8 cellular contexts compared by ENCODE assay signal in the genomic region with DNA sequence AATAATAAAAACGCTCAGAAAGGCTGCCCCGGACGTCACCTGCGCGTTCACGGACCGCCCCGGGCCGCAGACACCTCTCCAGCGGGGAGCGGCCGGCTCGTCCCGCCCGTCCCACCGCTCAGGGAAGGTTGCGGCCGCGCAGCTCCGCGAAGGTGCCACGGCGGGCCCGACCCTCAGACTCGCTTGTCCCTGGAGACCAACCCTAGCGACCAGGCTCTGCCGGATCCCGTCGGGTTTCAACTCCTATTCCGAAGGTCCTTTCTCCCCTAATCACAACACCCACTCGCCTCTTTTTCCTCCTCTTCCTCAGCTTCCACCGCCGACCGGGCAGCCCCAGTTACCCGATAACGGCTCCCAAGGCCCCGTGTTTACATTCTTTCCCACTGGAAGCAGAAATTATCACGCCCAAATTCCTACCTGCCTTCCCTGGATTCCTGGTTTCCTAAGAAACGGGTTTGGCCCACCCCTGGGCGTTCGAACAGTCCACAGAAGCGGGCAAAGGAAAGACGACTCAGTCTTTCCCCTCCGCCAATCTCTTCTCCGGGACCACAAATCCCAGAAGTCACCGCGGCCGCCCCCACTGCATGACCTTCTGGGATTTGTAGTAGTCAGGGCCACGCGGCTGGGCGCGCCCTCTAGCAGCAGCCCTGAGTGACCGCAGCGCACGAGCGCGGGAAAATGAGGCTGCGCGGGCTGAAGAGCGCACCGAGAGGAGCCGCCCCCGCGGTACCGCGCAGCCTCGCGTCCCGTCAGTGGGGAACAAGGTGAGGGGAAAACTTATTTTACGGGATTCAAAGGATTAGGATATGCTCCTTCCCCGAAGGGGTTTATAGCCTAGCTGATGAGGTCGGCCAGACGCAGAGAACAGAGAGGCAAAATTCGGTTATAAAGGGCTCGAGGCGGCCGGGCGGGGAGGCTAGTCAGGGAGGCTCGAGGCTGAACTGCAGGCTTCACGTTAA. TPM values are rescaled to one million over a fixed set of nuclear protein-coding genes. Genes with fewer than 3 reads are reported as not detected.
DNase-seq lines count a peak whose midpoint lies in the region; ATAC-seq, FAIRE-seq and TF ChIP-seq lines count a peak whose summit lies in the region.

A gene with protein sequence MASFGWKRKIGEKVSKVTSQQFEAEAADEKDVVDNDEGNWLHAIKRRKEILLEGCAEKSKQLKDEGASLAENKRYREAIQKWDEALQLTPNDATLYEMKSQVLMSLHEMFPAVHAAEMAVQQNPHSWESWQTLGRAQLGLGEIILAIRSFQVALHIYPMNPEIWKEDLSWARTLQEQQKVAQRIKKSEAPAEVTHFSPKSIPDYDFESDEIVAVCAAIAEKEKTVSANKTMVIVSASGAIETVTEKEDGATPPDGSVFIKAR (minus strand): TSS at position 555 of the 959 bp plus-strand sequence. CDS start 8,943 bp downstream, outside the sequence.

- H3K4me3 ChIP-seq in AG04450 (ENCODE audit: low read depth, low read length) (peak within 1 kb of the TSS; percentile 85), bronchial epithelial cell (ENCODE audit: low read depth, low read length) (peak within 1 kb of the TSS; percentile 75), small intestine (ENCODE audit: low read depth in 1 of 2, low read length in 2 of 2) (peak within 1 kb of the TSS; percentile 84 to 96)

- peak; percentile 72 for ATAC-seq in GM18870 (IDR thresholded peaks at IDR 0.05; ENCODE audit: unreplicated experiment)
- ATAC-seq in HG03135 (IDR thresholded peaks at IDR 0.05; ENCODE audit: unreplicated experiment), result peak; percentile 91

- no peaks in the 10 kb centered on the region for H3K27me3 ChIP-seq in AG04450 (ENCODE audit: control insufficient read depth, insufficient read depth, low read length)
- no peaks in the 10 kb centered on the region for H3K27me3 ChIP-seq in bronchial epithelial cell (ENCODE audit: control insufficient read depth, insufficient read depth, low read length)
- H3K27me3 ChIP-seq in small intestine (ENCODE audit: control insufficient read depth in 2 of 2, insufficient read depth in 2 of 2, low read length in 2 of 2), result no peaks in the 10 kb centered on the region

- CTCF ChIA-PET in AG04450 (lab: Charles Lee), result interaction anchor here (0.9 to 1.1 kb wide), 2 partner anchors 9 to 19 kb away, joined by 3 to 4 read pairs; no protein-coding TSS in a partner anchor

- WGBS in small intestine, 3 donors, result 2 to 5% (median 3%) methylated on average over 78 to 80 of the region's 80 CpGs

- TF ChIP-seq CTCF in AG04450 (IDR thresholded peaks at IDR 0.05; ENCODE audit: low read depth, low read length), result peak; percentile 62
- peak; percentile 85 for TF ChIP-seq CTCF in VCaP (conservative IDR thresholded peaks at IDR 0.05)
- TF ChIP-seq CTCF in bronchial epithelial cell (IDR thresholded peaks at IDR 0.05; ENCODE audit: insufficient read depth, low read length, severe bottlenecking), result peak; percentile 80

- no peaks in the 10 kb centered on the region; the same call in 1 of the 2 replicates for H3K9me3 ChIP-seq in AG04450 (ENCODE audit: control insufficient read depth, insufficient read depth, low read length)
- no peaks in the 10 kb centered on the region for H3K9me3 ChIP-seq in small intestine (ENCODE audit: control insufficient read depth, low read depth)

- H3K27ac ChIP-seq in AG04450 (ENCODE audit: low read depth, low read length), result peak within 1 kb of the TSS; percentile 69
- peak within 1 kb of the TSS; percentile 89 for H3K27ac ChIP-seq in VCaP
- peak within 1 kb of the TSS; percentile 91 to 94 for H3K27ac ChIP-seq in small intestine (ENCODE audit: low read depth in 1 of 2, low read length in 1 of 2)

- POLR2A ChIA-PET in AG04450 (lab: Yijun Ruan, JAX), result interaction anchor here (0.5 kb wide), 1 partner anchor 79 kb away, joined by 3 read pairs; the partner anchor contains the start of gene RPL37

- FAIRE-seq in bronchial epithelial cell (lab: Jason Lieb, UNC) (no peak), small intestine (lab: Jason Lieb, UNC) (no peak)

- H3K4me1 ChIP-seq in small intestine (ENCODE audit: control insufficient read depth in 2 of 2, insufficient read depth in 1 of 2, low read depth in 1 of 2, low read length in 1 of 2), result no peaks in the 10 kb centered on the region

- DNase-seq in AG04450 (ENCODE audit: low read depth, low spot score) (peak; percentile 88), NCI-H2196 (lab: John Stamatoyannopoulos, UW; ENCODE audit: unreplicated experiment) (peak; percentile 98), bronchial epithelial cell (ENCODE audit: low read depth) (peak; percentile 84), iPS-NIHi11 (ENCODE audit: low spot score) (peak; percentile 96), small intestine (peak; percentile 96)

- H3K36me3 ChIP-seq in bronchial epithelial cell (ENCODE audit: control insufficient read depth, insufficient read depth, low read length) (no peaks in the 10 kb centered on the region), small intestine (ENCODE audit: control insufficient read depth in 2 of 2, insufficient read depth in 2 of 2, low read length in 2 of 2) (no peaks in the 10 kb centered on the region)

RNA-seq across cellular contexts. Expression of the gene that starts here (rescaled TPM):
- 9.2 and 12.4 TPM in 2 replicates for polyA plus RNA-seq in AG04450 (2011; rRNA removed)
- 6.1 and 10.5 TPM in 2 replicates for polyA minus RNA-seq in AG04450 (2011; rRNA and poly(A)+ RNA removed)
- total RNA-seq in bronchial epithelial cell, result 9.7 and 10.1 TPM in 2 replicates
- 1 to 10 TPM; 8.0 to 9.4 (median 8.4) TPM for polyA plus RNA-seq in small intestine

Comparison
In these comparisons a context has a peak if more than half of its experiments do, and no peak if none do; other contexts are left out.
1. Peak in every context shown above with its lines: DNase-seq, ATAC-seq, H3K4me3 ChIP-seq and H3K27ac ChIP-seq.